ENCODE assay signal across 20 cellular contexts in genomic region chr1:207317561-207317960, GRCh38. TPM values are rescaled to one million over a fixed set of nuclear protein-coding genes. Genes with fewer than 3 reads are reported as not detected.
DNase-seq lines count a peak whose midpoint lies in the region; ATAC-seq and TF ChIP-seq lines count a peak whose summit lies in the region.
"Had no signal": no experiment of that assay in that cellular context is flagged by ENCODE, and none has a peak within 500 bp of the region (broad histone marks: within the 10 kb centered on the region; RNA-seq: fewer than 3 reads in every experiment).

No MANE protein-coding gene starts in this region.

- H3K79me2 ChIP-seq in GM23248 (ENCODE audit: insufficient read depth), result 0 out of 2 replicates have a peak, but pooled peaks cover 2% of the 10 kb centered on the region

- H3K9me3 Mint-ChIP-seq in activated T-cell treated with anti-CD3 and anti-CD28 coated beads, Interleukin-2, amount 50 U/mL, for 72 hours, result peaks cover 2 to 3% of the 10 kb centered on the region in 2 donors
- peaks cover 0 to 3% (median 0%) of the 10 kb centered on the region in 9 donors for H3K9me3 Mint-ChIP-seq in naive thymus-derived CD8-positive, alpha-beta T cell
- H3K9me3 Mint-ChIP-seq in activated CD4-positive, alpha-beta T cell treated with anti-CD3 and anti-CD28 coated beads, Interleukin-2, amount 10 ng/mL, durations not matched to agents 24 days and 14 days, result peaks cover 7% of the 10 kb centered on the region
- H3K9me3 Mint-ChIP-seq: neural crest cell, T-cell had no signal

- no peaks in the 10 kb centered on the region for H3K27me3 Mint-ChIP-seq in activated T-cell treated with anti-CD3 and anti-CD28 coated beads, Interleukin-2, amount 50 U/mL, for 72 hours (ENCODE audit: low read depth)
- peaks cover 0 to 4% (median 0%) of the 10 kb centered on the region in 5 donors for H3K27me3 Mint-ChIP-seq in naive thymus-derived CD8-positive, alpha-beta T cell
- H3K27me3 Mint-ChIP-seq in activated CD4-positive, alpha-beta T cell treated with anti-CD3 and anti-CD28 coated beads, Interleukin-2, amount 10 ng/mL, durations not matched to agents 24 days and 14 days, result peaks cover 5% of the 10 kb centered on the region
- H3K27me3 Mint-ChIP-seq: T-cell had no signal

- no peak overlapping the region for H3K4me2 ChIP-seq in GM23248 (ENCODE audit: unreplicated experiment)

- WGBS in urinary bladder, result 90% methylated on average over 3 of the region's 3 CpGs
- WGBS in GM23248 (ENCODE audit: low coverage in 1 of 2, low lambda C conversion rate in 2 of 2, missing lambda C conversion rate in 2 of 2), 2 experiments, result 90 to 97% methylated on average over 3 of the region's 3 CpGs

- POLR2A ChIA-PET in naive thymus-derived CD8-positive, alpha-beta T cell (lab: Charles Lee), result interaction anchor here (0.6 kb wide), 1 partner anchor 12 kb away, joined by 3 read pairs; no protein-coding TSS in a partner anchor

- DNase-seq in activated T-cell treated with anti-CD3 and anti-CD28 coated beads, Interleukin-2, amount 50 U/mL, for 72 hours, result no peak
- no peak for DNase-seq in activated T-cell treated with anti-CD3 and anti-CD28 coated beads, Interleukin-2, amount 50 U/mL, for 48 hours
- DNase-seq in colonic mucosa (no peak), dedifferentiated amniotic fluid mesenchymal stem cell (ENCODE audit: extremely low spot score) (no peak), GM23248 (no peak)
- no peak for DNase-seq in naive thymus-derived CD8-positive, alpha-beta T cell
- no peak for DNase-seq in activated CD4-positive, alpha-beta T cell treated with anti-CD3 and anti-CD28 coated beads, Interleukin-2, amount 10 ng/mL, durations not matched to agents 24 days and 14 days
- DNase-seq: 8988T; activated CD4-positive, alpha-beta T cell treated with anti-CD3 and anti-CD28 coated beads, Interleukin-2, amount 50 U/mL, for 48 hours; activated naive CD4-positive, alpha-beta T cell treated with Interleukin-2 at 50 U/mL for 16 hours; activated T-cell treated with anti-CD3 and anti-CD28 coated beads for 4 hours; DMS153; hippocampal formation; Right ventricle myocardium superior; stimulated activated CD4-positive, alpha-beta T cell treated with anti-CD3 and anti-CD28 coated beads, Interleukin-12 subunit alpha, Interleukin-12 subunit beta, amount 100 ng/mL, for 4 hours; T-cell had no signal

- H3K36me3 ChIP-seq in colonic mucosa (no peaks in the 10 kb centered on the region), urinary bladder (ENCODE audit: insufficient read depth) (no peaks in the 10 kb centered on the region), GM23248 (ENCODE audit: low read depth) (no peaks in the 10 kb centered on the region)
- H3K36me3 ChIP-seq: HAP-1 had no signal

- H3K4me3 ChIP-seq in colonic mucosa (no peak overlapping the region), urinary bladder (ENCODE audit: low read depth, low read length) (no peak overlapping the region), GM23248 (no peak overlapping the region)
- H3K4me3 ChIP-seq: coronary artery, HAP-1 had no signal

- H3K4me1 ChIP-seq in colonic mucosa, result peaks cover 6% of the 10 kb centered on the region
- no peaks in the 10 kb centered on the region for H3K4me1 ChIP-seq in urinary bladder (ENCODE audit: insufficient read depth)
- peaks cover 11% of the 10 kb centered on the region for H3K4me1 ChIP-seq in GM23248 (ENCODE audit: insufficient read depth)

- TF ChIP-seq CTCF in colonic mucosa (IDR thresholded peaks at IDR 0.05), result no peak

- H3K4me3 Mint-ChIP-seq in activated T-cell treated with anti-CD3 and anti-CD28 coated beads, Interleukin-2, amount 50 U/mL, for 72 hours, result no peak overlapping the region
- H3K4me3 Mint-ChIP-seq in naive thymus-derived CD8-positive, alpha-beta T cell, result no peak overlapping the region
- H3K4me3 Mint-ChIP-seq in activated CD4-positive, alpha-beta T cell treated with anti-CD3 and anti-CD28 coated beads, Interleukin-2, amount 10 ng/mL, durations not matched to agents 24 days and 14 days, result no peak overlapping the region
- H3K4me3 Mint-ChIP-seq: neural crest cell, T-cell had no signal

- intact Hi-C loops in colonic mucosa (cut with DNase I), result no loop called here
- intact Hi-C loops in activated CD4-positive, alpha-beta T cell treated with anti-CD3 and anti-CD28 coated beads, Interleukin-2, amount 10 ng/mL, durations not matched to agents 24 days and 14 days (cut with micrococcal nuclease), result no loop called here

- ATAC-seq in activated T-cell treated with anti-CD3 and anti-CD28 coated beads, Interleukin-2, amount 50 U/mL, for 72 hours (replicated peaks in 1 of 2), result no peak
- ATAC-seq in naive thymus-derived CD8-positive, alpha-beta T cell, result no peak
- ATAC-seq: T-cell had no signal

- H3K27me3 ChIP-seq in colonic mucosa, result no peaks in the 10 kb centered on the region
- no peaks in the 10 kb centered on the region for H3K27me3 ChIP-seq in GM23248 (replicated peaks; ENCODE audit: insufficient read depth)

- peak overlapping the region; percentile 34 for H3K27ac Mint-ChIP-seq in activated T-cell treated with anti-CD3 and anti-CD28 coated beads, Interleukin-2, amount 50 U/mL, for 72 hours
- H3K27ac Mint-ChIP-seq in naive thymus-derived CD8-positive, alpha-beta T cell, result peak overlapping the region in 7 of 10 donors; percentile 3 to 30 (median 9)
- no peak overlapping the region for H3K27ac Mint-ChIP-seq in activated CD4-positive, alpha-beta T cell treated with anti-CD3 and anti-CD28 coated beads, Interleukin-2, amount 10 ng/mL, durations not matched to agents 24 days and 14 days

- H3F3A ChIP-seq in GM23248 (ENCODE audit: insufficient read depth), result no peaks in the 10 kb centered on the region; the same call in 1 of the 2 replicates

- H3K27ac ChIP-seq in colonic mucosa (peak overlapping the region; percentile 0), urinary bladder (ENCODE audit: low read depth) (peak overlapping the region; percentile 80), GM23248 (no peak overlapping the region)

- H3K36me3 Mint-ChIP-seq in activated T-cell treated with anti-CD3 and anti-CD28 coated beads, Interleukin-2, amount 50 U/mL, for 72 hours (ENCODE audit: insufficient read depth in 2 of 2), result peaks cover 5 to 7% of the 10 kb centered on the region in 2 donors
- peaks cover 4 to 6% (median 6%) of the 10 kb centered on the region in 3 donors for H3K36me3 Mint-ChIP-seq in naive thymus-derived CD8-positive, alpha-beta T cell
- peaks cover 8% of the 10 kb centered on the region for H3K36me3 Mint-ChIP-seq in activated CD4-positive, alpha-beta T cell treated with anti-CD3 and anti-CD28 coated beads, Interleukin-2, amount 10 ng/mL, durations not matched to agents 24 days and 14 days (ENCODE audit: low read depth)

- H3K9me2 ChIP-seq in GM23248 (ENCODE audit: insufficient read depth), result no peaks in the 10 kb centered on the region

- H3K9me3 ChIP-seq in colonic mucosa (no peaks in the 10 kb centered on the region), GM23248 (ENCODE audit: low read depth) (no peaks in the 10 kb centered on the region)
- H3K9me3 ChIP-seq: HAP-1 had no signal

- H3K9ac ChIP-seq in colonic mucosa (ENCODE audit: low read depth in 2 of 2, low read length in 2 of 2) (no peak overlapping the region), GM23248 (no peak overlapping the region)

- H4K20me1 ChIP-seq in GM23248 (ENCODE audit: insufficient read depth), result no peaks in the 10 kb centered on the region

- peaks cover 34% of the 10 kb centered on the region for H3K4me1 Mint-ChIP-seq in activated T-cell treated with anti-CD3 and anti-CD28 coated beads, Interleukin-2, amount 50 U/mL, for 72 hours (ENCODE audit: low read depth)
- H3K4me1 Mint-ChIP-seq in naive thymus-derived CD8-positive, alpha-beta T cell, result peaks cover 20 to 53% (median 37%) of the 10 kb centered on the region in 4 donors
- H3K4me1 Mint-ChIP-seq in activated CD4-positive, alpha-beta T cell treated with anti-CD3 and anti-CD28 coated beads, Interleukin-2, amount 10 ng/mL, durations not matched to agents 24 days and 14 days, result peaks cover 23% of the 10 kb centered on the region

- in situ Hi-C loops in GM23248 (cut with MboI), result no loop called here

- H2AFZ ChIP-seq in GM23248, result no peak overlapping the region

RNA-seq across cellular contexts. Expression of gene CD55, which starts 3.9 kb away (rescaled TPM):
- total RNA-seq in activated T-cell treated with anti-CD3 and anti-CD28 coated beads, Interleukin-2, amount 50 U/mL, for 72 hours, result 100 to 1,000 TPM; 137 to 147 TPM
- 10 to 100 TPM; 49.4 to 70.7 TPM for total RNA-seq in colonic mucosa
- total RNA-seq in naive thymus-derived CD8-positive, alpha-beta T cell, result 100 to 1,000 TPM in 1 of 2 experiments, 10 to 100 TPM in 1; 98.9 to 102 TPM
- polyA plus RNA-seq in naive thymus-derived CD8-positive, alpha-beta T cell, result 100 to 1,000 TPM; 156 to 193 (median 156) TPM
- total RNA-seq in urinary bladder, result 108 TPM
- 83.1 TPM for polyA plus RNA-seq in urinary bladder
- 133 and 142 TPM in 2 replicates for total RNA-seq in activated CD4-positive, alpha-beta T cell treated with anti-CD3 and anti-CD28 coated beads, Interleukin-2, amount 10 ng/mL, durations not matched to agents 24 days and 14 days
- total RNA-seq in GM23248 (2014; rRNA removed; shearing (Covaris generic)), result 39.2 and 54.7 TPM in 2 replicates
- 52.8 and 54.8 TPM in 2 replicates for polyA plus RNA-seq in GM23248 (2016; fragmentation: Nextera tagmentation; extraction: Ambion mirVana)
